16 cellular contexts compared by ENCODE assay signal in the genomic region with DNA sequence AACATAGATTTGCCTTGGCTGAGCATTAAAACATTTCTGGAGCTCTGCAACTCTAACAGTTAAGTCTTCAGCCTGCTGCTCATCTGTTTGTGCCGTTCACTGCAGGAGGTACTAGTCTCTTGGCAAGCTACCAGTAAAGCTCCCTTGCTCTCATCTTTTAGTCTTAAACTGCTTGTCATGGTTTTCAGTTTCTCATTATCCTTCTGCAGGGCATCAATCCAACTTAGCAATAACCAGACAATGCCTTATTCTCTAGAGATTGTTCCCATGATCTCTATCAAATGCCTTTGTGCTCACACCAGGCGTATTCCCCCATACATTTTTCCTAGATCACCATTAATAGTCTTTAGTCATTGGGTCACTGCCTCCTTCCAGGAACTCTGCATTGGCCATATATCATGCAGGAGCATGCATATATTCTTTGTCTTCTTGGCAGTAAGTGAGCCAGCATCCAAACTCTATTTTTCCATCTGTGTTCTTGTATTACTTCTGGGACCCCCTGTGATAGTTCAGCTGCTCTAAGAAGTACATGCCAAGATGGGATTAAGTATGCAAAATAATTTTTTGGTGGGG.
DNase-seq lines count a peak whose midpoint lies in the region; ATAC-seq and TF ChIP-seq lines count a peak whose summit lies in the region.
"Had no signal": no experiment of that assay in that cellular context is flagged by ENCODE, and none has a peak within 500 bp of the region (broad histone marks: within the 10 kb centered on the region; RNA-seq: fewer than 3 reads in every experiment).

No MANE protein-coding gene starts in this region.

- POLR2A ChIA-PET in A673 (lab: Charles Lee; ENCODE audit: low non-redundant PET), result no interaction called here

- DNase-seq in A673 (ENCODE audit: low spot score), result peak; percentile 96
- DNase-seq in M059J (ENCODE audit: low read depth), result peak; percentile 4
- peak; percentile 81 for DNase-seq in SK-MEL-5 (ENCODE audit: low read depth, low spot score)
- DNase-seq in fibroblast of the aortic adventitia (ENCODE audit: low read depth), result peak; percentile 64
- no peak for DNase-seq in NCI-H2107 (lab: John Stamatoyannopoulos, UW)
- no peak for DNase-seq in adrenal gland
- DNase-seq: ACHN; activated effector memory CD4-positive, alpha-beta T cell treated with anti-CD3 and anti-CD28 coated beads, Interleukin-2, amount 50 U/mL, for 16 hours; body of pancreas; NCI-H1694 treated with DMSO at 0.1 percent for 48 hours; stimulated activated naive CD4-positive, alpha-beta T cell treated with Interleukin-2 at 50 U/mL for 16 hours had no signal

- H3K27ac ChIP-seq in A673 (ENCODE audit: low read depth, low read length, poor library complexity, severe bottlenecking), result no peak overlapping the region
- H3K27ac ChIP-seq in adrenal gland, result no peak overlapping the region
- H3K27ac ChIP-seq: body of pancreas had no signal

- H3K36me3 ChIP-seq in A673 (ENCODE audit: insufficient read depth, low read length, poor library complexity, severe bottlenecking) (no peaks in the 10 kb centered on the region), adrenal gland (replicated peaks in 1 of 2) (no peaks in the 10 kb centered on the region)

- intact Hi-C loops in A673 (cut with micrococcal nuclease; ENCODE audit: unreplicated experiment) (no loop called here), adrenal gland (cut with DNase I) (no loop called here)

- H3K9me3 ChIP-seq in A673 (ENCODE audit: low read depth, low read length, poor library complexity, severe bottlenecking), result no peaks in the 10 kb centered on the region
- H3K9me3 ChIP-seq in adrenal gland (replicated peaks in 1 of 3), result no peaks in the 10 kb centered on the region
- H3K9me3 ChIP-seq: body of pancreas had no signal

- BruUV-seq in A673 (replicated peaks; lab: Mats Ljungman, UMichigan), result no TSS peak

- H3K4me3 ChIP-seq in A673 (ENCODE audit: low read depth, low read length, poor library complexity, severe bottlenecking), result no peak overlapping the region
- H3K4me3 ChIP-seq in fibroblast of the aortic adventitia (ENCODE audit: low read depth, low read length), result no peak overlapping the region
- H3K4me3 ChIP-seq in adrenal gland, result no peak overlapping the region
- H3K4me3 ChIP-seq: body of pancreas, dorsolateral prefrontal cortex had no signal

- no peak for ATAC-seq in HG03460 (IDR thresholded peaks at IDR 0.05; ENCODE audit: unreplicated experiment)
- no peak for ATAC-seq in HG02852 (IDR thresholded peaks at IDR 0.05; ENCODE audit: unreplicated experiment)
- ATAC-seq: activated CD4-positive, CD25-positive, alpha-beta regulatory T cell treated with anti-CD3 and anti-CD28 coated beads, Interleukin-2, amount 50 U/mL, for 24 hours; body of pancreas; Right ventricle myocardium inferior had no signal

- in situ Hi-C loops in SK-MEL-5 (cut with HindIII; ENCODE audit: low pct_unique_long_range_greater_than_20kb, low sequenced_read_pairs), result no loop called here

- peaks cover 23% of the 10 kb centered on the region for H3K4me1 ChIP-seq in A673 (ENCODE audit: insufficient read depth, low read length, poor library complexity, severe bottlenecking)
- H3K4me1 ChIP-seq in adrenal gland (replicated peaks in 1 of 2), result no peaks in the 10 kb centered on the region
- H3K4me1 ChIP-seq: body of pancreas had no signal

- WGBS in adrenal gland, 4 donors, result 51 to 63% (median 58%) methylated on average over 2 of the region's 2 CpGs

- CTCF ChIA-PET in A673 (lab: Charles Lee), result no interaction called here

- H3K27me3 ChIP-seq in A673 (replicated peaks; ENCODE audit: insufficient read depth, low read depth, low read length, poor library complexity) (no peaks in the 10 kb centered on the region), adrenal gland (no peaks in the 10 kb centered on the region)
- H3K27me3 ChIP-seq: body of pancreas, dorsolateral prefrontal cortex had no signal

- TF ChIP-seq CTCF in A673 (conservative IDR thresholded peaks at IDR 0.05; ENCODE audit: low read depth, low read length) (no peak), fibroblast of the aortic adventitia (IDR thresholded peaks at IDR 0.05; ENCODE audit: insufficient read depth, low read length) (no peak), adrenal gland (IDR thresholded peaks at IDR 0.05) (no peak)

- no peak for TF ChIP-seq POLR2A in adrenal gland (IDR thresholded peaks at IDR 0.05)

Comparison
In these comparisons a context has a peak if more than half of its experiments do, and no peak if none do; other contexts are left out.
1. DNase-seq: peak in A673 (single experiment), M059J (single experiment), SK-MEL-5 (single experiment) and fibroblast of the aortic adventitia (single experiment); none in NCI-H2107 (single experiment) and adrenal gland (0 of 7).